In the genomic region with DNA sequence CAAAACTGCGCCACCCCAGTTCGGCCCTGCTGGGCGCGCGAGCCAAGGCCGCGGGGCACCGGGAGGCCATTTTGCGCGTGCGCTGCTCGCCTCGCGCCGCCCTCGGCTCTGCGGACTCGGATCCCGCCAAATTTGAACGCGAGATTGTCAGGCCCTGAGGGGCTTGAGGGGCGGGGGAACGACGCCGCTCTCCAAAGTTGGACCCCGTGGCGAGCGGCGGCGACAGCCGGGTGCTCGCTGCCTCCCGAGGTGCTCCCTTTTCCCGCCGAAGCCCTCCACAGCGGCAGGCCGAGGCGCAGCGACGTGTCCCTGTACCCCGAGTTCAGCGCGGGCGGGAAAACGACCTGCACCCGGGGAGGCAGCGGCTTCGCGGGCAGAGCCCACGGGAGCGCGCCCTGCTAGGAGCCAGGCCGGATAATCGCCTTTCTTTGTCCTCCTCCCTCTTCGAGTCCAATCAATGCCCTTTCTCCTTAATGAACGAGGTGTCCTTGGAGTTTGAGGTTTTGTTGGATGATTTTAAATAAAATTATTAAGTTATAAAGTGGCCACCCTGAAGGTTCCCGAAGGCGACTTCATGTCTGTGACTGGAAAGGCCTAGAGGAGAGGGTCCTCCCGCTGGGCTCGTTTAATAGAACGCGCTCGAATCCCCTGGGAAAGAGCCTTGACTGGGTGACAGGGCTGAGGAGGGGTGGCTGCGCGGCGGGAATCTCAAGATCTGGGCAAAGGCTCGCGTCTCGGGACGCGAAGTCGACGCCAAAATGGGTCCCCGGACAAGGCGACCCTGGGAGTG, we compare ENCODE assay signal across 9 cellular contexts. TPM values are rescaled to one million over a fixed set of nuclear protein-coding genes. Genes with fewer than 3 reads are reported as not detected.
A peak's percentile ranks its signal among the peaks of the same experiment; 100 is the strongest.
DNase-seq lines count a peak whose midpoint lies in the region; ATAC-seq and TF ChIP-seq lines count a peak whose summit lies in the region.
"Had no signal": no experiment of that assay in that cellular context is flagged by ENCODE, and none has a peak within 500 bp of the region (broad histone marks: within the 10 kb centered on the region; RNA-seq: fewer than 3 reads in every experiment).

No MANE protein-coding gene starts in this region.

- H3K27me3 ChIP-seq in dorsolateral prefrontal cortex (peaks cover 0 to 64% (median 37%) of the 10 kb centered on the region in 45 donors), mesenchymal stem cell (ENCODE audit: control insufficient read depth in 1 of 2, insufficient read depth in 1 of 2, low read length in 2 of 2) (peaks cover 58 to 63% of the 10 kb centered on the region in 2 experiments), testis (no peaks in the 10 kb centered on the region), MG63 (peaks cover 39% of the 10 kb centered on the region)

- H3K14ac ChIP-seq in mesenchymal stem cell (ENCODE audit: low read length in 2 of 2), result no peak overlapping the region

- WGBS in mesenchymal stem cell, result 5% methylated on average over 67 of the region's 75 CpGs
- WGBS in testis, 2 donors, result 10 to 11% methylated on average over 50 to 75 of the region's 75 CpGs

- H3K4me1 ChIP-seq in mesenchymal stem cell (ENCODE audit: control insufficient read depth, insufficient read depth, low read depth, low read length) (peaks cover 24% of the 10 kb centered on the region), testis (peaks cover 3% of the 10 kb centered on the region)

- no peak overlapping the region for H2BK5ac ChIP-seq in mesenchymal stem cell (ENCODE audit: low read depth, low read length, poor library complexity, severe bottlenecking)

- peaks cover 4% of the 10 kb centered on the region for H3K9me3 Mint-ChIP-seq in activated CD4-positive, alpha-beta T cell treated with anti-CD3 and anti-CD28 coated beads for 36 hours (ENCODE audit: low read depth)

- POLR2A ChIA-PET in activated CD4-positive, alpha-beta T cell treated with anti-CD3 and anti-CD28 coated beads for 36 hours (lab: Charles Lee), result interaction anchor here (1.0 kb wide), 1 partner anchor 12 kb away, joined by 4 read pairs; no protein-coding TSS in a partner anchor

- no peak for TF ChIP-seq POLR2A in testis (IDR thresholded peaks at IDR 0.05)

- H3K4me2 ChIP-seq in mesenchymal stem cell (ENCODE audit: low read length, poor library complexity, severe bottlenecking), result peak overlapping the region; percentile 56

- no peak for ATAC-seq in activated CD4-positive, alpha-beta T cell treated with anti-CD3 and anti-CD28 coated beads for 36 hours

- peak overlapping the region in 1 of 2 experiments; percentile 47 for H3K18ac ChIP-seq in mesenchymal stem cell (ENCODE audit: low read depth in 1 of 2, low read length in 2 of 2)

- no peak overlapping the region for H2AFZ ChIP-seq in mesenchymal stem cell (ENCODE audit: low read depth, low read length)

- H3K36me3 Mint-ChIP-seq in activated CD4-positive, alpha-beta T cell treated with anti-CD3 and anti-CD28 coated beads for 36 hours (ENCODE audit: low read depth), result peaks cover 20% of the 10 kb centered on the region

- no peak overlapping the region for H3K23ac ChIP-seq in mesenchymal stem cell (ENCODE audit: low read length in 2 of 2)

- CTCF ChIA-PET in activated CD4-positive, alpha-beta T cell treated with anti-CD3 and anti-CD28 coated beads for 36 hours (lab: Charles Lee), result interaction anchor here (1.1 kb wide), 1 partner anchor 11 kb away, joined by 5 read pairs; no protein-coding TSS in a partner anchor

- H3K9me3 ChIP-seq in mesenchymal stem cell (ENCODE audit: control insufficient read depth, low read length), result no peaks in the 10 kb centered on the region
- no peaks in the 10 kb centered on the region for H3K9me3 ChIP-seq in testis
- H3K9me3 ChIP-seq in MG63, result no peaks in the 10 kb centered on the region

- no peak overlapping the region for H2BK120ac ChIP-seq in mesenchymal stem cell (ENCODE audit: low read depth, low read length)

- peak overlapping the region; percentile 67 for H3K4me3 Mint-ChIP-seq in activated CD4-positive, alpha-beta T cell treated with anti-CD3 and anti-CD28 coated beads for 36 hours

- H2BK15ac ChIP-seq in mesenchymal stem cell (ENCODE audit: low read depth, poor library complexity, severe bottlenecking), result peak overlapping the region; percentile 77

- no peak overlapping the region for H4K91ac ChIP-seq in mesenchymal stem cell (ENCODE audit: low read length)

- H3K79me1 ChIP-seq in mesenchymal stem cell (replicated peaks; ENCODE audit: low read length, poor library complexity, severe bottlenecking), result no peaks in the 10 kb centered on the region

- H3K4me3 ChIP-seq in dorsolateral prefrontal cortex (peak overlapping the region; percentile 7 to 77 (median 62)), mesenchymal stem cell (ENCODE audit: insufficient read depth in 1 of 2, low read depth in 1 of 2, low read length in 2 of 2) (peak overlapping the region; percentile 38 to 76), testis (peak overlapping the region; percentile 45 to 50), MG63 (no peak overlapping the region)

- H3K27ac ChIP-seq in dorsolateral prefrontal cortex (peak overlapping the region in 53 of 59 donors; percentile 16 to 89 (median 78)), mesenchymal stem cell (ENCODE audit: low read length, poor library complexity, severe bottlenecking) (no peak overlapping the region), testis (peak overlapping the region in 1 of 2 donors; percentile 21)
- H3K27ac ChIP-seq: HL-60 had no signal

- H2BK12ac ChIP-seq in mesenchymal stem cell (ENCODE audit: low read length in 2 of 2), result no peak overlapping the region

- peak overlapping the region; percentile 61 for H4K8ac ChIP-seq in mesenchymal stem cell (ENCODE audit: low read length)

- H2AK5ac ChIP-seq in mesenchymal stem cell (ENCODE audit: low read length, severe bottlenecking), result no peak overlapping the region

- H3K9ac ChIP-seq in mesenchymal stem cell (ENCODE audit: low read length), result peak overlapping the region; percentile 82

- H3K27ac Mint-ChIP-seq in activated CD4-positive, alpha-beta T cell treated with anti-CD3 and anti-CD28 coated beads for 36 hours, result peak overlapping the region; percentile 85

- no peak overlapping the region for H3K4ac ChIP-seq in mesenchymal stem cell (ENCODE audit: low read depth in 1 of 2, low read length in 2 of 2)

- peaks cover 37% of the 10 kb centered on the region for H3K27me3 Mint-ChIP-seq in activated CD4-positive, alpha-beta T cell treated with anti-CD3 and anti-CD28 coated beads for 36 hours

- intact Hi-C loops in activated CD4-positive, alpha-beta T cell treated with anti-CD3 and anti-CD28 coated beads for 36 hours (cut with DNase I, micrococcal nuclease), result loop anchor here (1.0 kb wide), 2 partner anchors 10 to 331 kb away; a partner anchor contains a TSS
- intact Hi-C loops in dorsolateral prefrontal cortex (cut with DNase I) (loop anchor here in 1 of 2 donors (5.0 kb wide), 1 partner anchor 332 kb away; a partner anchor contains a TSS), testis (cut with DNase I; ENCODE audit: low total_unique reads) (no loop called here)

- TF ChIP-seq CTCF in dorsolateral prefrontal cortex (IDR thresholded peaks at IDR 0.05 in 54 of 56, conservative IDR thresholded peaks at IDR 0.05 in 2 of 56; ENCODE audit: low read depth in 1 of 56, partially characterized antibody in 56 of 56) (no peak), testis (IDR thresholded peaks at IDR 0.05) (no peak)

- H3K4me1 Mint-ChIP-seq in activated CD4-positive, alpha-beta T cell treated with anti-CD3 and anti-CD28 coated beads for 36 hours, result peaks cover 36% of the 10 kb centered on the region

- DNase-seq in activated CD4-positive, alpha-beta T cell treated with anti-CD3 and anti-CD28 coated beads for 36 hours, result peak; percentile 29
- no peak for DNase-seq in activated CD4-positive, alpha-beta T cell treated with anti-CD3 and anti-CD28 coated beads, Interleukin-2, amount 50 U/mL, for 4 hours
- no peak for DNase-seq in dorsolateral prefrontal cortex
- DNase-seq in mesenchymal stem cell, result peak; percentile 14
- DNase-seq in testis, result peak; percentile 70
- DNase-seq in MG63, result no peak
- no peak for DNase-seq in KBM-7
- DNase-seq in 8988T, result no peak

- H3K36me3 ChIP-seq in mesenchymal stem cell (ENCODE audit: control insufficient read depth in 1 of 2, insufficient read depth in 2 of 2, low read depth in 1 of 2, low read length in 2 of 2) (peaks cover 0 to 7% of the 10 kb centered on the region in 2 experiments), testis (ENCODE audit: low read depth, missing control alignments) (no peaks in the 10 kb centered on the region), MG63 (peaks cover 5% of the 10 kb centered on the region)

- in situ Hi-C loops in KBM-7 (cut with MboI; ENCODE audit: low pct_unique_long_range_greater_than_20kb, low sequenced_read_pairs), result no loop called here

RNA-seq across cellular contexts. Expression of a gene that starts 10.7 kb away (rescaled TPM):
- under 1 TPM; 0.09 to 0.11 TPM for total RNA-seq in activated CD4-positive, alpha-beta T cell treated with anti-CD3 and anti-CD28 coated beads for 36 hours
- total RNA-seq in dorsolateral prefrontal cortex (10 to 100 TPM in 2 of 120 experiments, 1 to 10 TPM in 117, under 1 TPM in 1; 0.97 to 12.5 (median 4.6) TPM), testis (100 to 1,000 TPM in 1 of 2 donors, 10 to 100 TPM in 1; 77.4 to 103 TPM)
- not detected for polyA plus RNA-seq in mesenchymal stem cell (2013, experiment 1 of 2)
- polyA plus RNA-seq in mesenchymal stem cell (2013, experiment 2 of 2), result not detected
- polyA plus RNA-seq in testis (ENCODE audit: insufficient read depth, low read depth, low replicate concordance), result 258 TPM
- not detected in 2 replicates for total RNA-seq in MG63 (2014; rRNA removed; shearing (Covaris generic); ENCODE audit: low replicate concordance)

RNA-seq across cellular contexts. Expression of a gene that starts 13.7 kb away (rescaled TPM):
- 10 to 100 TPM; 52.9 to 55.2 TPM for total RNA-seq in activated CD4-positive, alpha-beta T cell treated with anti-CD3 and anti-CD28 coated beads for 36 hours
- total RNA-seq in dorsolateral prefrontal cortex (100 to 1,000 TPM in 17 of 120 experiments, 10 to 100 TPM in 103; 48.1 to 140 (median 80.9) TPM), testis (100 to 1,000 TPM; 111 to 120 TPM)
- 9.3 TPM for polyA plus RNA-seq in mesenchymal stem cell (2013, experiment 1 of 2)
- 9.1 TPM for polyA plus RNA-seq in mesenchymal stem cell (2013, experiment 2 of 2)
- polyA plus RNA-seq in testis (ENCODE audit: insufficient read depth, low read depth, low replicate concordance), result 56.3 TPM
- total RNA-seq in MG63 (2014; rRNA removed; shearing (Covaris generic); ENCODE audit: low replicate concordance), result 31.4 and 51.2 TPM in 2 replicates

RNA-seq across cellular contexts. Expression of a gene that starts 18.4 kb away (rescaled TPM):
- 10 to 100 TPM; 53.8 to 77.1 TPM for total RNA-seq in activated CD4-positive, alpha-beta T cell treated with anti-CD3 and anti-CD28 coated beads for 36 hours
- total RNA-seq in dorsolateral prefrontal cortex, result 10 to 100 TPM; 26.2 to 65.4 (median 41.7) TPM
- polyA plus RNA-seq in mesenchymal stem cell (2013, experiment 1 of 2), result 46.7 TPM
- polyA plus RNA-seq in mesenchymal stem cell (2013, experiment 2 of 2), result 49.3 TPM
- 10 to 100 TPM; 40.6 to 42.5 TPM for total RNA-seq in testis
- 70.2 TPM for polyA plus RNA-seq in testis (ENCODE audit: insufficient read depth, low read depth, low replicate concordance)
- total RNA-seq in MG63 (2014; rRNA removed; shearing (Covaris generic); ENCODE audit: low replicate concordance), result 43.5 and 75.4 TPM in 2 replicates

Comparison
In these comparisons a context has a peak if more than half of its experiments do, and no peak if none do; other contexts are left out.
1. DNase-seq: peak in activated CD4-positive, alpha-beta T cell treated with anti-CD3 and anti-CD28 coated beads for 36 hours (single experiment), mesenchymal stem cell (single experiment) and testis (single experiment); none in activated CD4-positive, alpha-beta T cell treated with anti-CD3 and anti-CD28 coated beads, Interleukin-2, amount 50 U/mL, for 4 hours (0 of 2), dorsolateral prefrontal cortex (0 of 10), MG63 (single experiment), KBM-7 (single experiment) and 8988T (single experiment).
2. RNA of a gene that starts 10.7 kb away (total RNA-seq): 77.4 to 103 TPM in testis; 0.97 to 12.5 TPM in dorsolateral prefrontal cortex, 0.09 to 0.11 TPM in activated CD4-positive, alpha-beta T cell treated with anti-CD3 and anti-CD28 coated beads for 36 hours and not detected in MG63; every median in the first group is over 4 times any median in the second.